Comparison of ENCODE assay signal across 17 cellular contexts in genomic region chr7:31492086-31492485, GRCh38. TPM values are rescaled to one million over a fixed set of nuclear protein-coding genes. Genes with fewer than 3 reads are reported as not detected.
DNase-seq lines count a peak whose midpoint lies in the region; ATAC-seq and TF ChIP-seq lines count a peak whose summit lies in the region.
"Had no signal": no experiment of that assay in that cellular context is flagged by ENCODE, and none has a peak within 500 bp of the region (broad histone marks: within the 10 kb centered on the region; RNA-seq: fewer than 3 reads in every experiment).

No MANE protein-coding gene starts in this region.

- H3K4me1 Mint-ChIP-seq in activated CD8-positive, alpha-beta T cell treated with anti-CD3 and anti-CD28 coated beads for 36 hours (ENCODE audit: low read depth), result no peaks in the 10 kb centered on the region
- H3K4me1 Mint-ChIP-seq: CD4-positive, alpha-beta memory T cell; IgD-negative memory B cell had no signal

- H3K27ac Mint-ChIP-seq in activated CD8-positive, alpha-beta T cell treated with anti-CD3 and anti-CD28 coated beads for 36 hours, result no peak overlapping the region
- H3K27ac Mint-ChIP-seq: CD4-positive, alpha-beta memory T cell; H9; IgD-negative memory B cell had no signal

- DNase-seq in DMS 273 (lab: John Stamatoyannopoulos, UW; ENCODE audit: unreplicated experiment) (peak; percentile 14), DMS 273 treated with DMSO at 0.1 percent for 48 hours (lab: John Stamatoyannopoulos, UW) (no peak), NCI-H524 treated with DMSO at 0.1 percent for 48 hours (lab: John Stamatoyannopoulos, UW) (peak; percentile 84), H4 (ENCODE audit: low spot score) (no peak), NCI-H1105 (lab: John Stamatoyannopoulos, UW) (no peak)
- no peak for DNase-seq in activated CD8-positive, alpha-beta T cell treated with anti-CD3 and anti-CD28 coated beads for 36 hours
- DNase-seq: CD4-positive, alpha-beta memory T cell; DMS79 treated with DMSO at 0.1 percent for 48 hours; GF-D8; GOT3; H9; KBM-7 had no signal

- POLR2A ChIA-PET in activated CD8-positive, alpha-beta T cell treated with anti-CD3 and anti-CD28 coated beads for 36 hours (lab: Charles Lee), result no interaction called here

- H3K27me3 Mint-ChIP-seq in activated CD8-positive, alpha-beta T cell treated with anti-CD3 and anti-CD28 coated beads for 36 hours, result no peaks in the 10 kb centered on the region
- H3K27me3 Mint-ChIP-seq: CD4-positive, alpha-beta memory T cell had no signal

- ATAC-seq in esophagus mucosa, result peak; percentile 26
- no peak for ATAC-seq in activated CD8-positive, alpha-beta T cell treated with anti-CD3 and anti-CD28 coated beads for 36 hours
- ATAC-seq: A549, HepG2 had no signal

- CTCF ChIA-PET in activated CD8-positive, alpha-beta T cell treated with anti-CD3 and anti-CD28 coated beads for 36 hours (lab: Charles Lee), result interaction anchor here (1.6 kb wide), 1 partner anchor 358 kb away, joined by 3 read pairs; no protein-coding TSS in a partner anchor

- H3K9me3 Mint-ChIP-seq in activated CD8-positive, alpha-beta T cell treated with anti-CD3 and anti-CD28 coated beads for 36 hours, result peaks cover 2% of the 10 kb centered on the region
- H3K9me3 Mint-ChIP-seq: H9 had no signal

- intact Hi-C loops in activated CD8-positive, alpha-beta T cell treated with anti-CD3 and anti-CD28 coated beads for 36 hours (cut with micrococcal nuclease), result no loop called here

- no peak for TF ChIP-seq CTCF in activated CD8-positive, alpha-beta T cell treated with anti-CD3 and anti-CD28 coated beads for 36 hours (IDR thresholded peaks at IDR 0.05)

- H3K4me3 Mint-ChIP-seq in activated CD8-positive, alpha-beta T cell treated with anti-CD3 and anti-CD28 coated beads for 36 hours, result no peak overlapping the region
- H3K4me3 Mint-ChIP-seq: CD14-positive monocyte; CD4-positive, alpha-beta memory T cell; H9; IgD-negative memory B cell had no signal

- H3K36me3 Mint-ChIP-seq in activated CD8-positive, alpha-beta T cell treated with anti-CD3 and anti-CD28 coated beads for 36 hours (ENCODE audit: low read depth), result no peaks in the 10 kb centered on the region
- H3K36me3 Mint-ChIP-seq: CD14-positive monocyte; CD4-positive, alpha-beta memory T cell; IgD-negative memory B cell had no signal

RNA-seq across cellular contexts. Expression of gene ITPRID1, which starts 21.8 kb away (rescaled TPM):
- 0.28 TPM for total RNA-seq in esophagus mucosa
- 0.39 TPM in 1 of 2 replicates, not detected in the other for total RNA-seq in H4 (2014; rRNA removed; shearing (Covaris generic))
- not detected for total RNA-seq in activated CD8-positive, alpha-beta T cell treated with anti-CD3 and anti-CD28 coated beads for 36 hours
- total RNA-seq: CD4-positive, alpha-beta memory T cell; HepG2 had no signal

Comparison
In these comparisons a context has a peak if more than half of its experiments do, and no peak if none do; other contexts are left out.
1. DNase-seq: peak in DMS 273 (single experiment) and NCI-H524 treated with DMSO at 0.1 percent for 48 hours (single experiment); none in DMS 273 treated with DMSO at 0.1 percent for 48 hours (single experiment), H4 (single experiment), NCI-H1105 (single experiment) and activated CD8-positive, alpha-beta T cell treated with anti-CD3 and anti-CD28 coated beads for 36 hours (single experiment).